1 cellular context compared by ENCODE assay signal in genomic region chr19:12722566-12723382, GRCh38.
TF ChIP-seq lines count a peak whose summit lies in the region.

No MANE protein-coding gene starts in this region.

TF ChIP-seq in K562, 482 proteins besides CTCF, POLR2A, EP300 and RAD21 (continued from another document and continues in another):
- TF ChIP-seq ZNF592 (IDR thresholded peaks at IDR 0.05) (0 out of 2 replicates have a peak, but pooled peaks have one; percentile 7), E2F8 (IDR thresholded peaks at IDR 0.05; ENCODE audit: low read depth, partially characterized antibody) (peak; percentile 64), CHD2 (IDR thresholded peaks at IDR 0.05; ENCODE audit: low read depth, low read length) (0 out of 2 replicates have a peak, but pooled peaks have one; percentile 10), TFAP4 (CRISPR knock-in tag; IDR thresholded peaks at IDR 0.05; ENCODE audit: borderline replicate concordance) (peak; percentile 67), ZNF263 (CRISPR knock-in tag; IDR thresholded peaks at IDR 0.05; ENCODE audit: borderline replicate concordance) (peak; percentile 83; the same call in 1 of the 2 replicates), POLR2H (tag; IDR thresholded peaks at IDR 0.05; ENCODE audit: low read depth) (no peak; the same call in 1 of the 2 replicates), CREB5 (CRISPR knock-in tag; IDR thresholded peaks at IDR 0.05) (no peak), L3MBTL2 (IDR thresholded peaks at IDR 0.05) (peak; percentile 61; the same call in 1 of the 2 replicates), RBM25 (IDR thresholded peaks at IDR 0.05; ENCODE audit: low read depth, low read length, severe bottlenecking) (peak; percentile 3), USF2 (CRISPR knock-in tag; IDR thresholded peaks at IDR 0.05) (peak; percentile 98), ZEB2 (IDR thresholded peaks at IDR 0.05) (no peak), ZFPM2 (CRISPR knock-in tag; IDR thresholded peaks at IDR 0.05) (no peak), FOXP4 (CRISPR knock-in tag; IDR thresholded peaks at IDR 0.05; ENCODE audit: borderline replicate concordance) (0 out of 2 replicates have a peak, but pooled peaks have one; percentile 47), MITF (IDR thresholded peaks at IDR 0.05) (peak; percentile 93), HES1 (IDR thresholded peaks at IDR 0.05; ENCODE audit: low read depth) (peak; percentile 56; the same call in 1 of the 2 replicates), ZZZ3 (IDR thresholded peaks at IDR 0.05) (0 out of 2 replicates have a peak, but pooled peaks have one; percentile 15), SMARCB1 (IDR thresholded peaks at IDR 0.05; ENCODE audit: insufficient read length, low read depth) (no peak), MTF1 (CRISPR knock-in tag; IDR thresholded peaks at IDR 0.05; ENCODE audit: borderline replicate concordance) (peak; percentile 16; the same call in 1 of the 2 replicates), BHLHE40 (IDR thresholded peaks at IDR 0.05; ENCODE audit: low read length) (peak; percentile 99), SLC30A9 (CRISPR knock-in tag; IDR thresholded peaks at IDR 0.05) (no peak), KLF16 (IDR thresholded peaks at IDR 0.05) (peak; percentile 44; the same call in 1 of the 2 replicates), CHD1 (IDR thresholded peaks at IDR 0.05; ENCODE audit: low read length) (peak; percentile 23), RAD51 (IDR thresholded peaks at IDR 0.05; ENCODE audit: borderline replicate concordance, low read depth) (peak; percentile 100), RHOXF2B (CRISPR knock-in tag; conservative IDR thresholded peaks at IDR 0.05) (0 out of 2 replicates have a peak, but pooled peaks have one; percentile 65), SNAPC5 (CRISPR knock-in tag; IDR thresholded peaks at IDR 0.05) (no peak), ZKSCAN1 (IDR thresholded peaks at IDR 0.05; ENCODE audit: low read depth, low read length) (no peak), SP2 (IDR thresholded peaks at IDR 0.05; ENCODE audit: extremely low read depth, low read depth, low read length, poor library complexity, severe bottlenecking) (peak; percentile 94), ETV6 (IDR thresholded peaks at IDR 0.05; ENCODE audit: borderline replicate concordance in 1 of 2, low read depth in 2 of 2, low read length in 1 of 2) (no peak), ETV6 (CRISPR knock-in tag; IDR thresholded peaks at IDR 0.05; ENCODE audit: borderline replicate concordance) (no peak), ZNF644 (tag; IDR thresholded peaks at IDR 0.05; ENCODE audit: low read depth) (peak; percentile 59; the same call in 1 of the 2 replicates), ZBTB26 (CRISPR knock-in tag; IDR thresholded peaks at IDR 0.05) (no peak), ZNF395 (CRISPR knock-in tag; IDR thresholded peaks at IDR 0.05) (peak; percentile 81; the same call in 1 of the 2 replicates), HMGN3 (IDR thresholded peaks at IDR 0.05; ENCODE audit: borderline replicate concordance, extremely low read depth, insufficient read length, low read depth, low read length) (peak; percentile 42), GATAD2B (IDR thresholded peaks at IDR 0.05; ENCODE audit: borderline replicate concordance) (0 out of 2 replicates have a peak, but pooled peaks have one; percentile 43), ZNF707 (CRISPR knock-in tag; conservative IDR thresholded peaks at IDR 0.05) (no peak), PHF8 (IDR thresholded peaks at IDR 0.05; ENCODE audit: borderline replicate concordance, low read length) (peak; percentile 28; the same call in 1 of the 2 replicates), STAT6 (CRISPR knock-in tag; IDR thresholded peaks at IDR 0.05) (no peak)
